In genomic region chr15:88258021-88258641, GRCh38 we compare ENCODE assay signal across 10 cellular contexts. TPM values are rescaled to one million over a fixed set of nuclear protein-coding genes. Genes with fewer than 3 reads are reported as not detected.
DNase-seq lines count a peak whose midpoint lies in the region; ATAC-seq, FAIRE-seq and TF ChIP-seq lines count a peak whose summit lies in the region.
"Had no signal": no experiment of that assay in that cellular context is flagged by ENCODE, and none has a peak within 500 bp of the region (broad histone marks: within the 10 kb centered on the region; RNA-seq: fewer than 3 reads in every experiment).

No MANE protein-coding gene starts in this region.

- H3K27me3 Mint-ChIP-seq in progenitor cell of endocrine pancreas, result peaks cover 91% of the 10 kb centered on the region

- TF ChIP-seq EP300 in esophagus muscularis mucosa (IDR thresholded peaks at IDR 0.05), result no peak

- no peaks in the 10 kb centered on the region for H3K9me3 ChIP-seq in esophagus muscularis mucosa

- no peak overlapping the region for H3K27ac Mint-ChIP-seq in progenitor cell of endocrine pancreas

- H3K4me1 ChIP-seq in esophagus muscularis mucosa, result peaks cover 20 to 35% (median 33%) of the 10 kb centered on the region in 4 donors

- H3K36me3 ChIP-seq in esophagus muscularis mucosa, result no peaks in the 10 kb centered on the region

- H3K4me1 Mint-ChIP-seq in progenitor cell of endocrine pancreas (ENCODE audit: low read depth), result peaks cover 14% of the 10 kb centered on the region

- ATAC-seq in GM21381 (IDR thresholded peaks at IDR 0.05; ENCODE audit: unreplicated experiment), result no peak

- no peak for FAIRE-seq in GM12892 (lab: Jason Lieb, UNC)
- FAIRE-seq: A204.1, kidney had no signal

- no peaks in the 10 kb centered on the region for H3K9me3 Mint-ChIP-seq in progenitor cell of endocrine pancreas (ENCODE audit: low read depth)

- TF ChIP-seq POLR2A in esophagus muscularis mucosa (IDR thresholded peaks at IDR 0.05; ENCODE audit: low read depth), result no peak
- TF ChIP-seq POLR2A in GM12892 (IDR thresholded peaks at IDR 0.05; ENCODE audit: low read depth, low read length), result no peak

- TF ChIP-seq CTCF in esophagus muscularis mucosa (IDR thresholded peaks at IDR 0.05) (peak in 1 of 3 experiments; percentile 5), progenitor cell of endocrine pancreas (IDR thresholded peaks at IDR 0.05; ENCODE audit: unreplicated experiment) (peak; percentile 51)

- DNase-seq in DMS 273 (lab: John Stamatoyannopoulos, UW; ENCODE audit: unreplicated experiment) (peak; percentile 67), DMS 273 treated with DMSO at 0.1 percent for 48 hours (lab: John Stamatoyannopoulos, UW) (no peak), NCI-H748 treated with DMSO at 0.1 percent for 48 hours (lab: John Stamatoyannopoulos, UW) (peak; percentile 5), esophagus muscularis mucosa (ENCODE audit: extremely low spot score) (no peak), progenitor cell of endocrine pancreas (ENCODE audit: low spot score, unreplicated experiment) (no peak), HCEC 1CT (no peak), GM12892 (ENCODE audit: insufficient read length) (no peak)
- DNase-seq: kidney had no signal

- H3K36me3 Mint-ChIP-seq in progenitor cell of endocrine pancreas (ENCODE audit: insufficient read depth), result no peaks in the 10 kb centered on the region

- H3K27me3 ChIP-seq in esophagus muscularis mucosa, result peaks cover 0 to 69% (median 36%) of the 10 kb centered on the region in 4 donors

- 25% methylated on average over 20 of the region's 20 CpGs for WGBS in esophagus muscularis mucosa

- peak overlapping the region; percentile 45 to 52 (median 47) for H3K4me3 ChIP-seq in esophagus muscularis mucosa

- peak overlapping the region; percentile 10 for H3K4me3 Mint-ChIP-seq in progenitor cell of endocrine pancreas (ENCODE audit: low read depth)

- intact Hi-C loops in esophagus muscularis mucosa (cut with DNase I), result no loop called here

- H3K27ac ChIP-seq in esophagus muscularis mucosa (replicated peaks in 1 of 4), result no peak overlapping the region

RNA-seq across cellular contexts. Expression of gene NTRK3, which starts 1.6 kb away (rescaled TPM):
- total RNA-seq in esophagus muscularis mucosa (1 to 10 TPM; 1.7 to 6.3 (median 3.0) TPM), progenitor cell of endocrine pancreas (not detected in 2 replicates)
- polyA plus RNA-seq in GM12892 (2012; ENCODE audit: missing spikeins), result not detected

Comparison
In these comparisons a context has a peak if more than half of its experiments do, and no peak if none do; other contexts are left out.
1. DNase-seq: peak in DMS 273 (single experiment) and NCI-H748 treated with DMSO at 0.1 percent for 48 hours (single experiment); none in DMS 273 treated with DMSO at 0.1 percent for 48 hours (single experiment), esophagus muscularis mucosa (single experiment), progenitor cell of endocrine pancreas (single experiment), HCEC 1CT (single experiment) and GM12892 (single experiment).